ENCODE assay signal across 28 cellular contexts in the genomic region with DNA sequence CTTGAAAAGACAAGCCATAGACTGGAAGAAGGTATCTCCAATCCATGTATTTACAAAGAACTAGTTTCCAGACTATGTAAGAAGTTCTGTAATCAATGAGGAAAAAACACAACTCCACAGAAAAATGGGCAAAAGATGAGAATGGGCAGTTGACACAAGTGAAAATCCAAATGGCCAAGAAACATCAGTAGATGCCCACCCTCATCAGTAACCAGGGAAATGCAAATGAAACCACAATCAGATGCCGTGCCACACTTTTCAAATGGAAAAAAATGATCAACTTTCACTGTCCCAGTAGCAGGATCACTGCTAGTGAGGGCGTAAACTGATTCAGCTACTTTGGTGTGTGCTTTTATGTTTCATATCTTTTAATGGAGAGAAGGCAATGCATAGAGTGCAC. TPM values are rescaled to one million over a fixed set of nuclear protein-coding genes. Genes with fewer than 3 reads are reported as not detected.
"Had no signal": no experiment of that assay in that cellular context is flagged by ENCODE, and none has a peak within 500 bp of the region (broad histone marks: within the 10 kb centered on the region; RNA-seq: fewer than 3 reads in every experiment).

No MANE protein-coding gene starts in this region.

- FAIRE-seq: colon, endothelial cell of umbilical vein, frontal cortex, kidney had no signal

- ATAC-seq: foreskin keratinocyte, gastroesophageal sphincter, heart left ventricle, left cardiac atrium, left lung, left ventricle myocardium superior, lower lobe of right lung, mucosa of descending colon had no signal

- DNase-seq: dermis blood vessel endothelial cell; dorsolateral prefrontal cortex; effector CD4-positive, alpha-beta T cell; effector memory CD4-positive, alpha-beta T cell; foreskin keratinocyte; heart left ventricle; hypothalamus; immature natural killer cell; islet precursor cell; kidney; kidney glomerular epithelial cell; left cardiac atrium; left lung; left ventricle myocardium superior; lower lobe of right lung; mesenchymal stem cell; mucosa of descending colon; naive B cell had no signal

- H3K27ac ChIP-seq: coronary artery, esophagus muscularis mucosa, foreskin keratinocyte, gastroesophageal sphincter, heart left ventricle, hepatocyte, left lung, lower lobe of right lung had no signal

- H3K36me3 Mint-ChIP-seq: immature natural killer cell, mesothelial cell of epicardium, naive B cell had no signal

- H3K4me2 ChIP-seq: hepatocyte had no signal

- H2AFZ ChIP-seq: hepatocyte had no signal

- H3K4me3 ChIP-seq: coronary artery, dorsolateral prefrontal cortex, esophagus muscularis mucosa, gastroesophageal sphincter, heart left ventricle, hepatocyte, left lung, lower lobe of right lung, mucosa of descending colon had no signal

- H3K79me2 ChIP-seq: hepatocyte had no signal

- H3K36me3 ChIP-seq: esophagus muscularis mucosa, gastroesophageal sphincter, heart left ventricle, left lung, lower lobe of right lung had no signal

- H3K27ac Mint-ChIP-seq: immature natural killer cell, mesothelial cell of epicardium, naive B cell had no signal

- H3K4me3 Mint-ChIP-seq: immature natural killer cell, mesothelial cell of epicardium, naive B cell had no signal

- H3K9me3 Mint-ChIP-seq: mesothelial cell of epicardium had no signal

- H3K4me1 ChIP-seq: foreskin keratinocyte had no signal

- H3K9me3 ChIP-seq: esophagus muscularis mucosa, gastroesophageal sphincter, heart left ventricle, left lung, lower lobe of right lung, mucosa of descending colon had no signal

RNA-seq across cellular contexts. Expression of gene CPEB1, which starts 4.5 kb away (rescaled TPM):
- total RNA-seq: dermis blood vessel endothelial cell, endothelial cell of umbilical vein, foreskin keratinocyte had no signal
- polyA plus RNA-seq: endothelial cell of umbilical vein, foreskin keratinocyte, immature natural killer cell had no signal

RNA-seq across cellular contexts. Expression of gene AP3B2, which starts 58.0 kb away (rescaled TPM):
- total RNA-seq: endothelial cell of umbilical vein, lung microvascular endothelial cell, myocyte had no signal
- polyA plus RNA-seq: endothelial cell of umbilical vein, immature natural killer cell had no signal
